1 cellular context compared by ENCODE assay signal in the genomic region with DNA sequence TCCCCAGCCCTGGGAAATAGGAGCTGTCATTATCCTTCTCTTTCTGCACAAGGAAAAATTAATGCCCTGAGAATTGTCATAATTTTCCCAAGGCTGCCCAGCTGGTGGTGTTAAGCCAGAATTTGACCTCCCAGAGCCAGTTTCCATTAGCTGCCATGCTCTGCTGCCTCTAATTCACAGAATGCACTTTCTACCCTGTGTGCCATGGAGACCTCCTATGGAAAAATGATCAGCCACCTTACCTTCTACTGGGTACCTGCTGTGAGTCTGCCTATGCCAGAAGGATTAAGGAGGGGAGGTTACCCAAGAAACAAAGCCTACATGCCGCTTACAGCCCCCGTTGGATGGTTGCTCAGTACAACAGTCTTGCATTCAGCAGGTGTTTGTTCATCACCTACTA.
TF ChIP-seq lines count a peak whose summit lies in the region.

No MANE protein-coding gene starts in this region.

TF ChIP-seq in HEK293, 187 proteins besides CTCF, POLR2A, EP300 and RAD21 (continued from another document):
- TF ChIP-seq, protein P1, sequence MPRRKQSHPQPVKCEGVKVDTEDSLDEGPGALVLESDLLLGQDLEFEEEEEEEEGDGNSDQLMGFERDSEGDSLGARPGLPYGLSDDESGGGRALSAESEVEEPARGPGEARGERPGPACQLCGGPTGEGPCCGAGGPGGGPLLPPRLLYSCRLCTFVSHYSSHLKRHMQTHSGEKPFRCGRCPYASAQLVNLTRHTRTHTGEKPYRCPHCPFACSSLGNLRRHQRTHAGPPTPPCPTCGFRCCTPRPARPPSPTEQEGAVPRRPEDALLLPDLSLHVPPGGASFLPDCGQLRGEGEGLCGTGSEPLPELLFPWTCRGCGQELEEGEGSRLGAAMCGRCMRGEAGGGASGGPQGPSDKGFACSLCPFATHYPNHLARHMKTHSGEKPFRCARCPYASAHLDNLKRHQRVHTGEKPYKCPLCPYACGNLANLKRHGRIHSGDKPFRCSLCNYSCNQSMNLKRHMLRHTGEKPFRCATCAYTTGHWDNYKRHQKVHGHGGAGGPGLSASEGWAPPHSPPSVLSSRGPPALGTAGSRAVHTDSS (tag by site-specific recombination; IDR thresholded peaks at IDR 0.05): no peak
- TF ChIP-seq ZIC2 (tag by site-specific recombination; IDR thresholded peaks at IDR 0.05): peak; percentile 65
- TF ChIP-seq ZNF529 (tag by site-specific recombination; IDR thresholded peaks at IDR 0.05; ENCODE audit: insufficient replicate concordance): no peak
- TF ChIP-seq ZBTB20 (tag by site-specific recombination; IDR thresholded peaks at IDR 0.05): no peak
- TF ChIP-seq ZNF354C (tag by site-specific recombination; IDR thresholded peaks at IDR 0.05; ENCODE audit: borderline replicate concordance, low read depth): no peak
- TF ChIP-seq, protein P2, sequence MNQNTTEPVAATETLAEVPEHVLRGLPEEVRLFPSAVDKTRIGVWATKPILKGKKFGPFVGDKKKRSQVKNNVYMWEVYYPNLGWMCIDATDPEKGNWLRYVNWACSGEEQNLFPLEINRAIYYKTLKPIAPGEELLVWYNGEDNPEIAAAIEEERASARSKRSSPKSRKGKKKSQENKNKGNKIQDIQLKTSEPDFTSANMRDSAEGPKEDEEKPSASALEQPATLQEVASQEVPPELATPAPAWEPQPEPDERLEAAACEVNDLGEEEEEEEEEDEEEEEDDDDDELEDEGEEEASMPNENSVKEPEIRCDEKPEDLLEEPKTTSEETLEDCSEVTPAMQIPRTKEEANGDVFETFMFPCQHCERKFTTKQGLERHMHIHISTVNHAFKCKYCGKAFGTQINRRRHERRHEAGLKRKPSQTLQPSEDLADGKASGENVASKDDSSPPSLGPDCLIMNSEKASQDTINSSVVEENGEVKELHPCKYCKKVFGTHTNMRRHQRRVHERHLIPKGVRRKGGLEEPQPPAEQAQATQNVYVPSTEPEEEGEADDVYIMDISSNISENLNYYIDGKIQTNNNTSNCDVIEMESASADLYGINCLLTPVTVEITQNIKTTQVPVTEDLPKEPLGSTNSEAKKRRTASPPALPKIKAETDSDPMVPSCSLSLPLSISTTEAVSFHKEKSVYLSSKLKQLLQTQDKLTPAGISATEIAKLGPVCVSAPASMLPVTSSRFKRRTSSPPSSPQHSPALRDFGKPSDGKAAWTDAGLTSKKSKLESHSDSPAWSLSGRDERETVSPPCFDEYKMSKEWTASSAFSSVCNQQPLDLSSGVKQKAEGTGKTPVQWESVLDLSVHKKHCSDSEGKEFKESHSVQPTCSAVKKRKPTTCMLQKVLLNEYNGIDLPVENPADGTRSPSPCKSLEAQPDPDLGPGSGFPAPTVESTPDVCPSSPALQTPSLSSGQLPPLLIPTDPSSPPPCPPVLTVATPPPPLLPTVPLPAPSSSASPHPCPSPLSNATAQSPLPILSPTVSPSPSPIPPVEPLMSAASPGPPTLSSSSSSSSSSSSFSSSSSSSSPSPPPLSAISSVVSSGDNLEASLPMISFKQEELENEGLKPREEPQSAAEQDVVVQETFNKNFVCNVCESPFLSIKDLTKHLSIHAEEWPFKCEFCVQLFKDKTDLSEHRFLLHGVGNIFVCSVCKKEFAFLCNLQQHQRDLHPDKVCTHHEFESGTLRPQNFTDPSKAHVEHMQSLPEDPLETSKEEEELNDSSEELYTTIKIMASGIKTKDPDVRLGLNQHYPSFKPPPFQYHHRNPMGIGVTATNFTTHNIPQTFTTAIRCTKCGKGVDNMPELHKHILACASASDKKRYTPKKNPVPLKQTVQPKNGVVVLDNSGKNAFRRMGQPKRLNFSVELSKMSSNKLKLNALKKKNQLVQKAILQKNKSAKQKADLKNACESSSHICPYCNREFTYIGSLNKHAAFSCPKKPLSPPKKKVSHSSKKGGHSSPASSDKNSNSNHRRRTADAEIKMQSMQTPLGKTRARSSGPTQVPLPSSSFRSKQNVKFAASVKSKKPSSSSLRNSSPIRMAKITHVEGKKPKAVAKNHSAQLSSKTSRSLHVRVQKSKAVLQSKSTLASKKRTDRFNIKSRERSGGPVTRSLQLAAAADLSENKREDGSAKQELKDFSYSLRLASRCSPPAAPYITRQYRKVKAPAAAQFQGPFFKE (tag by site-specific recombination; IDR thresholded peaks at IDR 0.05; ENCODE audit: borderline replicate concordance): no peak
- TF ChIP-seq ZNF664 (tag by site-specific recombination; IDR thresholded peaks at IDR 0.05): 0 out of 2 replicates have a peak, but pooled peaks have one; percentile 31
